In genomic region chr7:112202819-112203218, GRCh38 we compare ENCODE assay signal across 9 cellular contexts. TPM values are rescaled to one million over a fixed set of nuclear protein-coding genes. Genes with fewer than 3 reads are reported as not detected.
A peak's percentile ranks its signal among the peaks of the same experiment; 100 is the strongest.
DNase-seq lines count a peak whose midpoint lies in the region; ATAC-seq and TF ChIP-seq lines count a peak whose summit lies in the region.
"Had no signal": no experiment of that assay in that cellular context is flagged by ENCODE, and none has a peak within 500 bp of the region (broad histone marks: within the 10 kb centered on the region; RNA-seq: fewer than 3 reads in every experiment).

No MANE protein-coding gene starts in this region.

- H3K36me3 ChIP-seq in brain microvascular endothelial cell (replicated peaks), result no peaks in the 10 kb centered on the region

- TF ChIP-seq CTCF in endothelial cell (IDR thresholded peaks at IDR 0.05; ENCODE audit: unreplicated experiment), result no peak
- no peak for TF ChIP-seq CTCF in brain microvascular endothelial cell (IDR thresholded peaks at IDR 0.05; ENCODE audit: low read depth, low read length, missing control alignments)

- H3K27me3 ChIP-seq in brain microvascular endothelial cell (replicated peaks), result no peaks in the 10 kb centered on the region

- peaks cover 15% of the 10 kb centered on the region for H3K36me3 Mint-ChIP-seq in endothelial cell (ENCODE audit: low read depth, unreplicated experiment)

- H3K4me1 Mint-ChIP-seq in endothelial cell (ENCODE audit: unreplicated experiment), result peaks cover 67% of the 10 kb centered on the region

- DNase-seq in NOMO-1 treated with DMSO at 0.1 percent for 48 hours (lab: John Stamatoyannopoulos, UW; ENCODE audit: unreplicated experiment) (peak; percentile 23), NOMO-1 treated with dmso at 0.1 percent for 144 hours (lab: John Stamatoyannopoulos, UW; ENCODE audit: unreplicated experiment) (no peak), NCI-H748 (lab: John Stamatoyannopoulos, UW; ENCODE audit: unreplicated experiment) (peak; percentile 75), endothelial cell (ENCODE audit: low spot score) (no peak), brain microvascular endothelial cell (no peak), putamen (ENCODE audit: low spot score) (no peak)
- peak; percentile 19 for DNase-seq in stimulated activated CD4-positive, alpha-beta T cell treated with anti-CD3 and anti-CD28 coated beads, Interleukin-15, amount 100 ng/mL, for 24 hours

- no peaks in the 10 kb centered on the region for H3K9me3 Mint-ChIP-seq in endothelial cell (ENCODE audit: unreplicated experiment)

- H3K27ac ChIP-seq in brain microvascular endothelial cell, result no peak overlapping the region

- H3K27me3 Mint-ChIP-seq in endothelial cell (ENCODE audit: unreplicated experiment), result peaks cover 12% of the 10 kb centered on the region

- H3K4me3 Mint-ChIP-seq in endothelial cell (ENCODE audit: unreplicated experiment), result peak overlapping the region; percentile 66
- H3K4me3 Mint-ChIP-seq: B cell had no signal

- peak overlapping the region; percentile 67 for H3K27ac Mint-ChIP-seq in endothelial cell (ENCODE audit: unreplicated experiment)
- H3K27ac Mint-ChIP-seq: B cell had no signal

- ATAC-seq in HG02678 (IDR thresholded peaks at IDR 0.05; ENCODE audit: unreplicated experiment), result no peak

- in situ Hi-C loops in brain microvascular endothelial cell (cut with HindIII; ENCODE audit: low pct_ligation_motif_present, low sequenced_read_pairs), result no loop called here

- no peak overlapping the region for H3K4me3 ChIP-seq in brain microvascular endothelial cell (ENCODE audit: low read depth, low read length)

RNA-seq across cellular contexts. Expression of gene DOCK4, which starts 3.4 kb away (rescaled TPM):
- 99.2 TPM for total RNA-seq in endothelial cell (ENCODE audit: unreplicated experiment)

RNA-seq across cellular contexts. Expression of gene ZNF277, which starts 3.7 kb away (rescaled TPM):
- 26.1 TPM for total RNA-seq in endothelial cell (ENCODE audit: unreplicated experiment)

Comparison
In these comparisons a context has a peak if more than half of its experiments do, and no peak if none do; other contexts are left out.
1. DNase-seq: peak in NOMO-1 treated with DMSO at 0.1 percent for 48 hours (single experiment), NCI-H748 (single experiment) and stimulated activated CD4-positive, alpha-beta T cell treated with anti-CD3 and anti-CD28 coated beads, Interleukin-15, amount 100 ng/mL, for 24 hours (single experiment); none in NOMO-1 treated with dmso at 0.1 percent for 144 hours (single experiment), endothelial cell (single experiment), brain microvascular endothelial cell (single experiment) and putamen (single experiment).